Comparison of ENCODE assay signal across 8 cellular contexts in genomic region chr10:79443338-79444242, GRCh38. TPM values are rescaled to one million over a fixed set of nuclear protein-coding genes. Genes with fewer than 3 reads are reported as not detected.
DNase-seq lines count a peak whose midpoint lies in the region; ATAC-seq, FAIRE-seq and TF ChIP-seq lines count a peak whose summit lies in the region.

No MANE protein-coding gene starts in this region.

- TF ChIP-seq POLR2A in stomach (IDR thresholded peaks at IDR 0.05), result no peak

- no peaks in the 10 kb centered on the region for H3K9me3 ChIP-seq in kidney (ENCODE audit: control insufficient read depth in 1 of 2, low read length in 2 of 2)
- no peaks in the 10 kb centered on the region for H3K9me3 ChIP-seq in stomach

- peak overlapping the region; percentile 83 for H3K4me3 Mint-ChIP-seq in T-helper 1 cell treated with Interleukin-12 subunit alpha and Interleukin-12 subunit beta and Interleukin-4 antibody, amounts not matched to agents 30 μg/mL and 1 μg/mL, for 36 hours
- peak overlapping the region; percentile 84 for H3K4me3 Mint-ChIP-seq in activated T-helper 17 cell treated with anti-CD3 and anti-CD28 coated beads, Interleukin-2, amount 50 U/mL, for 72 hours

- H3K9ac ChIP-seq in kidney (ENCODE audit: low read length in 2 of 2), result peak overlapping the region in 1 of 2 donors; percentile 69

- intact Hi-C loops in kidney (cut with DNase I), result no loop called here
- intact Hi-C loops in stomach (cut with DNase I; ENCODE audit: low total_unique reads), result no loop called here

- no peaks in the 10 kb centered on the region for H3K36me3 ChIP-seq in kidney (ENCODE audit: control insufficient read depth in 1 of 2, insufficient read depth in 2 of 2, low read length in 2 of 2)
- no peaks in the 10 kb centered on the region for H3K36me3 ChIP-seq in stomach

- H3K4me1 Mint-ChIP-seq in T-helper 1 cell treated with Interleukin-12 subunit alpha and Interleukin-12 subunit beta and Interleukin-4 antibody, amounts not matched to agents 30 μg/mL and 1 μg/mL, for 36 hours (ENCODE audit: low read depth), result peaks cover 16% of the 10 kb centered on the region
- H3K4me1 Mint-ChIP-seq in activated T-helper 17 cell treated with anti-CD3 and anti-CD28 coated beads, Interleukin-2, amount 50 U/mL, for 72 hours, result peaks cover 19% of the 10 kb centered on the region

- H3K27ac ChIP-seq in kidney (ENCODE audit: low read depth in 2 of 2, low read length in 2 of 2) (no peak overlapping the region), stomach (peak overlapping the region; percentile 91 to 99 (median 96))

- peaks cover 62% of the 10 kb centered on the region for H3K27me3 Mint-ChIP-seq in T-helper 1 cell treated with Interleukin-12 subunit alpha and Interleukin-12 subunit beta and Interleukin-4 antibody, amounts not matched to agents 30 μg/mL and 1 μg/mL, for 36 hours (ENCODE audit: low read depth)
- H3K27me3 Mint-ChIP-seq in activated T-helper 17 cell treated with anti-CD3 and anti-CD28 coated beads, Interleukin-2, amount 50 U/mL, for 72 hours, result no peaks in the 10 kb centered on the region

- no peak for DNase-seq in T-helper 1 cell
- DNase-seq in kidney, result no peak
- DNase-seq in stomach, result no peak
- DNase-seq in Kasumi-1 (lab: John Stamatoyannopoulos, UW), result no peak

- peaks cover 0 to 26% of the 10 kb centered on the region in 2 donors for H3K4me1 ChIP-seq in kidney (ENCODE audit: control insufficient read depth in 1 of 2, insufficient read depth in 1 of 2, low read depth in 1 of 2, low read length in 2 of 2)
- H3K4me1 ChIP-seq in stomach, result peaks cover 53 to 78% (median 65%) of the 10 kb centered on the region in 4 donors

- H3K27ac Mint-ChIP-seq in T-helper 1 cell treated with Interleukin-12 subunit alpha and Interleukin-12 subunit beta and Interleukin-4 antibody, amounts not matched to agents 30 μg/mL and 1 μg/mL, for 36 hours, result no peak overlapping the region
- no peak overlapping the region for H3K27ac Mint-ChIP-seq in activated T-helper 17 cell treated with anti-CD3 and anti-CD28 coated beads, Interleukin-2, amount 50 U/mL, for 72 hours

- TF ChIP-seq CTCF in kidney (IDR thresholded peaks at IDR 0.05; ENCODE audit: borderline replicate concordance, extremely low read depth, insufficient read depth) (no peak), stomach (IDR thresholded peaks at IDR 0.05) (no peak)

- FAIRE-seq in kidney (lab: Jason Lieb, UNC), result no peak

- 8 to 27% (median 19%) methylated on average over 10 to 11 of the region's 11 CpGs for WGBS in stomach, 5 donors

- H3K9me3 Mint-ChIP-seq in T-helper 1 cell treated with Interleukin-12 subunit alpha and Interleukin-12 subunit beta and Interleukin-4 antibody, amounts not matched to agents 30 μg/mL and 1 μg/mL, for 36 hours, result no peaks in the 10 kb centered on the region
- H3K9me3 Mint-ChIP-seq in activated T-helper 17 cell treated with anti-CD3 and anti-CD28 coated beads, Interleukin-2, amount 50 U/mL, for 72 hours, result no peaks in the 10 kb centered on the region

- H3K27me3 ChIP-seq in stomach, result no peaks in the 10 kb centered on the region

- H3K4me3 ChIP-seq in kidney (ENCODE audit: low read length in 2 of 2) (peak overlapping the region; percentile 71), stomach (peak overlapping the region; percentile 89 to 94 (median 92))

- TF ChIP-seq EP300 in stomach (IDR thresholded peaks at IDR 0.05), result no peak

- no peaks in the 10 kb centered on the region for H3K36me3 Mint-ChIP-seq in T-helper 1 cell treated with Interleukin-12 subunit alpha and Interleukin-12 subunit beta and Interleukin-4 antibody, amounts not matched to agents 30 μg/mL and 1 μg/mL, for 36 hours (ENCODE audit: low read depth)
- H3K36me3 Mint-ChIP-seq in activated T-helper 17 cell treated with anti-CD3 and anti-CD28 coated beads, Interleukin-2, amount 50 U/mL, for 72 hours (ENCODE audit: low read depth), result no peaks in the 10 kb centered on the region

- no peak for ATAC-seq in activated T-helper 17 cell treated with anti-CD3 and anti-CD28 coated beads, Interleukin-2, amount 50 U/mL, for 72 hours (replicated peaks)
- no peak for ATAC-seq in HG03039 (IDR thresholded peaks at IDR 0.05; ENCODE audit: unreplicated experiment)
- ATAC-seq in HG02588 (IDR thresholded peaks at IDR 0.05; ENCODE audit: unreplicated experiment), result no peak

RNA-seq across cellular contexts. Expression of gene ZCCHC24, which starts 1.8 kb away (rescaled TPM):
- 1 to 10 TPM; 1.3 to 2.6 TPM for total RNA-seq in activated T-helper 17 cell treated with anti-CD3 and anti-CD28 coated beads, Interleukin-2, amount 50 U/mL, for 72 hours
- total RNA-seq in kidney, result 21.3 TPM
- 8.4 TPM for polyA plus RNA-seq in kidney (ENCODE audit: insufficient read depth, low read depth, low replicate concordance)
- total RNA-seq in stomach, result 10 to 100 TPM in 4 of 5 donors, 1 to 10 TPM in 1; 9.7 to 60.3 (median 28.0) TPM
- polyA plus RNA-seq in stomach, result 10 to 100 TPM; 13.3 to 53.0 (median 45.3) TPM

Comparison
In these comparisons a context has a peak if more than half of its experiments do, and no peak if none do; other contexts are left out.
1. H3K27ac ChIP-seq: peak in stomach (5 of 5); none in kidney (0 of 2).